ENCODE assay signal across 20 cellular contexts in the genomic region with DNA sequence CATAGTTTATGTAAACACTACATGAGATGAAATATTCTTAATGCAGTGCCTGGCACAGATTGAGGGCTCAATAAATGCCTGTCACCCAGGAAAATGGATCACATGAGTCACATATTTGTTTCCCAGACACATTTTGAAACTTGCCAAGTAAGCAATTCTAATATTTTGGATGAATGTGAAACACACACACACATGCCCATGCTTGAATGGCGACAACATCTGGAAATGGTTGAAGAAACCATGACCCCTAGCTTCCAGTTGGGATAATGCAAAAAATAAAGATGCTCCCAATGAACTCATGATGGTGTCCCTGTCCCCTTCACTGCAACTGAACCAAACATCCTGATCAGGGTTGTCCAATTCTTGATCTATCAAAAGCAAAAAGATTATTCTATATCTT.
DNase-seq lines count a peak whose midpoint lies in the region; ATAC-seq and TF ChIP-seq lines count a peak whose summit lies in the region.
"Had no signal": no experiment of that assay in that cellular context is flagged by ENCODE, and none has a peak within 500 bp of the region (broad histone marks: within the 10 kb centered on the region; RNA-seq: fewer than 3 reads in every experiment).

No MANE protein-coding gene starts in this region.

- no peak for TF ChIP-seq POLR2A in adrenal gland (IDR thresholded peaks at IDR 0.05)

- 33 to 55% (median 48%) methylated on average over 1 of the region's 1 CpG for WGBS in adrenal gland, 4 donors

- H3K36me3 ChIP-seq in adrenal gland (replicated peaks in 1 of 2) = no peaks in the 10 kb centered on the region
- H3K36me3 ChIP-seq: esophagus muscularis mucosa, heart right ventricle, transverse colon had no signal

- intact Hi-C loops in adrenal gland (cut with DNase I) = no loop called here

- H3K4me1 Mint-ChIP-seq in activated CD8-positive, alpha-beta T cell treated with anti-CD3 and anti-CD28 coated beads, Interleukin-2, amount 10 ng/mL, durations not matched to agents 7 days and 5 days (ENCODE audit: low read depth) = no peaks in the 10 kb centered on the region
- H3K4me1 Mint-ChIP-seq: activated naive CD4-positive, alpha-beta T cell treated with anti-CD3 and anti-CD28 coated beads, Interleukin-2, amount 50 U/mL, for 24 hours had no signal

- CTCF ChIA-PET in activated CD8-positive, alpha-beta T cell treated with anti-CD3 and anti-CD28 coated beads, Interleukin-2, amount 10 ng/mL, durations not matched to agents 7 days and 5 days (lab: Charles Lee) = no interaction called here

- no peaks in the 10 kb centered on the region for H3K4me1 ChIP-seq in adrenal gland (replicated peaks in 1 of 2)
- H3K4me1 ChIP-seq: esophagus muscularis mucosa, heart right ventricle, transverse colon had no signal

- no peak overlapping the region for H3K4me3 ChIP-seq in adrenal gland
- H3K4me3 ChIP-seq: esophagus muscularis mucosa, heart right ventricle, PC-9, transverse colon had no signal

- no peak overlapping the region for H3K27ac ChIP-seq in 22Rv1
- H3K27ac ChIP-seq in VCaP = no peak overlapping the region
- H3K27ac ChIP-seq in adrenal gland = no peak overlapping the region
- H3K27ac ChIP-seq: esophagus muscularis mucosa, heart right ventricle, PC-9, transverse colon had no signal

- H3K27me3 ChIP-seq in adrenal gland = no peaks in the 10 kb centered on the region
- H3K27me3 ChIP-seq: esophagus muscularis mucosa, heart right ventricle, transverse colon had no signal

- DNase-seq in HCEC 1CT (peak; percentile 9), iPS-NIHi11 (ENCODE audit: low spot score) (peak; percentile 18), Ammon's horn (ENCODE audit: low spot score) (no peak), DMS114 treated with DMSO at 0.1 percent for 48 hours (lab: John Stamatoyannopoulos, UW; ENCODE audit: unreplicated experiment) (no peak), adrenal gland (no peak)
- DNase-seq in activated CD8-positive, alpha-beta T cell treated with anti-CD3 and anti-CD28 coated beads, Interleukin-2, amount 10 ng/mL, durations not matched to agents 7 days and 5 days = no peak
- DNase-seq: activated CD4-positive, alpha-beta T cell treated with anti-CD3 and anti-CD28 coated beads, Interleukin-2, amount 50 U/mL, for 48 hours; activated T-cell treated with anti-CD3 and anti-CD28 coated beads, Interleukin-2, amount 50 U/mL, for 1 hour; CD8-positive, alpha-beta T cell; heart right ventricle; kidney; NCI-H2081; NCI-H526; PC-9; stimulated activated naive CD8-positive, alpha-beta T cell treated with anti-CD3 and anti-CD28 coated beads, Interleukin-15, Interleukin-2, amounts not matched to agents 100 U/mL and 50 U/mL, for 24 hours; transverse colon had no signal

- no peaks in the 10 kb centered on the region for H3K36me3 Mint-ChIP-seq in activated CD8-positive, alpha-beta T cell treated with anti-CD3 and anti-CD28 coated beads, Interleukin-2, amount 10 ng/mL, durations not matched to agents 7 days and 5 days (ENCODE audit: low read depth)
- H3K36me3 Mint-ChIP-seq: activated naive CD4-positive, alpha-beta T cell treated with anti-CD3 and anti-CD28 coated beads, Interleukin-2, amount 50 U/mL, for 24 hours; CD8-positive, alpha-beta T cell had no signal

- no peaks in the 10 kb centered on the region for H3K9me3 ChIP-seq in adrenal gland (replicated peaks in 1 of 3)
- H3K9me3 ChIP-seq: esophagus muscularis mucosa, heart right ventricle, transverse colon had no signal

- H3K9me3 Mint-ChIP-seq in activated CD8-positive, alpha-beta T cell treated with anti-CD3 and anti-CD28 coated beads, Interleukin-2, amount 10 ng/mL, durations not matched to agents 7 days and 5 days (ENCODE audit: insufficient read depth) = no peaks in the 10 kb centered on the region

- TF ChIP-seq CTCF in 22Rv1 (IDR thresholded peaks at IDR 0.05) = peak; percentile 24
- TF ChIP-seq CTCF in VCaP (conservative IDR thresholded peaks at IDR 0.05) = 0 out of 2 replicates have a peak, but pooled peaks have one; percentile 8
- no peak for TF ChIP-seq CTCF in adrenal gland (IDR thresholded peaks at IDR 0.05)

- no peak for ATAC-seq in activated CD8-positive, alpha-beta T cell treated with anti-CD3 and anti-CD28 coated beads, Interleukin-2, amount 10 ng/mL, durations not matched to agents 7 days and 5 days
- ATAC-seq: CD8-positive, alpha-beta T cell; heart right ventricle; stimulated activated naive CD8-positive, alpha-beta T cell treated with anti-CD3 and anti-CD28 coated beads, Interleukin-15, Interleukin-2, amounts not matched to agents 100 U/mL and 50 U/mL, for 24 hours had no signal

- no peak overlapping the region for H3K4me3 Mint-ChIP-seq in activated CD8-positive, alpha-beta T cell treated with anti-CD3 and anti-CD28 coated beads, Interleukin-2, amount 10 ng/mL, durations not matched to agents 7 days and 5 days
- H3K4me3 Mint-ChIP-seq: activated naive CD4-positive, alpha-beta T cell treated with anti-CD3 and anti-CD28 coated beads, Interleukin-2, amount 50 U/mL, for 24 hours; CD8-positive, alpha-beta T cell had no signal

- no peaks in the 10 kb centered on the region for H3K27me3 Mint-ChIP-seq in activated CD8-positive, alpha-beta T cell treated with anti-CD3 and anti-CD28 coated beads, Interleukin-2, amount 10 ng/mL, durations not matched to agents 7 days and 5 days (ENCODE audit: low read depth)
- H3K27me3 Mint-ChIP-seq: activated naive CD4-positive, alpha-beta T cell treated with anti-CD3 and anti-CD28 coated beads, Interleukin-2, amount 50 U/mL, for 24 hours had no signal

- POLR2A ChIA-PET in activated CD8-positive, alpha-beta T cell treated with anti-CD3 and anti-CD28 coated beads, Interleukin-2, amount 10 ng/mL, durations not matched to agents 7 days and 5 days (lab: Charles Lee) = no interaction called here

- H3K27ac Mint-ChIP-seq in activated CD8-positive, alpha-beta T cell treated with anti-CD3 and anti-CD28 coated beads, Interleukin-2, amount 10 ng/mL, durations not matched to agents 7 days and 5 days = no peak overlapping the region
- H3K27ac Mint-ChIP-seq: activated naive CD4-positive, alpha-beta T cell treated with anti-CD3 and anti-CD28 coated beads, Interleukin-2, amount 50 U/mL, for 24 hours; CD8-positive, alpha-beta T cell had no signal

Comparison
In these comparisons a context has a peak if more than half of its experiments do, and no peak if none do; other contexts are left out.
1. CTCF ChIP-seq: peak in 22Rv1 (single experiment) and VCaP (single experiment); none in adrenal gland (0 of 6).
2. DNase-seq: peak in HCEC 1CT (single experiment) and iPS-NIHi11 (single experiment); none in Ammon's horn (single experiment), DMS114 treated with DMSO at 0.1 percent for 48 hours (single experiment), adrenal gland (0 of 7) and activated CD8-positive, alpha-beta T cell treated with anti-CD3 and anti-CD28 coated beads, Interleukin-2, amount 10 ng/mL, durations not matched to agents 7 days and 5 days (single experiment).